In genomic region chr9:35110327-35110758, GRCh38 we compare ENCODE assay signal across 8 cellular contexts. TPM values are rescaled to one million over a fixed set of nuclear protein-coding genes. Genes with fewer than 3 reads are reported as not detected.
DNase-seq lines count a peak whose midpoint lies in the region; TF ChIP-seq lines count a peak whose summit lies in the region.

No MANE protein-coding gene starts in this region.

- H3K27me3 Mint-ChIP-seq in activated CD4-positive, alpha-beta T cell treated with anti-CD3 and anti-CD28 coated beads, Interleukin-2, amount 10 ng/mL, durations not matched to agents 24 days and 14 days = no peaks in the 10 kb centered on the region
- H3K27me3 Mint-ChIP-seq in activated T-helper 2 cell treated with anti-CD3 and anti-CD28 coated beads, Interferon-gamma antibody, Interleukin-2, Interleukin-4, amounts not matched to agents 10 μg/mL and 5 μg/mL and 100 μg/mL, durations not matched to agents 14 hours and 24 hours and 36 hours (ENCODE audit: low read depth) = no peaks in the 10 kb centered on the region

- peaks cover 42% of the 10 kb centered on the region for H3K4me1 Mint-ChIP-seq in activated CD4-positive, alpha-beta T cell treated with anti-CD3 and anti-CD28 coated beads, Interleukin-2, amount 10 ng/mL, durations not matched to agents 24 days and 14 days
- H3K4me1 Mint-ChIP-seq in activated T-helper 2 cell treated with anti-CD3 and anti-CD28 coated beads, Interferon-gamma antibody, Interleukin-2, Interleukin-4, amounts not matched to agents 10 μg/mL and 5 μg/mL and 100 μg/mL, durations not matched to agents 14 hours and 24 hours and 36 hours (ENCODE audit: low read depth) = peaks cover 32% of the 10 kb centered on the region

- H3K27ac Mint-ChIP-seq in activated CD4-positive, alpha-beta T cell treated with anti-CD3 and anti-CD28 coated beads, Interleukin-2, amount 10 ng/mL, durations not matched to agents 24 days and 14 days = no peak overlapping the region
- no peak overlapping the region for H3K27ac Mint-ChIP-seq in activated T-helper 2 cell treated with anti-CD3 and anti-CD28 coated beads, Interferon-gamma antibody, Interleukin-2, Interleukin-4, amounts not matched to agents 10 μg/mL and 5 μg/mL and 100 μg/mL, durations not matched to agents 14 hours and 24 hours and 36 hours

- peaks cover 48% of the 10 kb centered on the region for H3K79me2 ChIP-seq in smooth muscle cell (ENCODE audit: low read depth)

- no peak overlapping the region for H2AFZ ChIP-seq in smooth muscle cell (ENCODE audit: low read depth)

- H3K9me3 ChIP-seq in smooth muscle cell (replicated peaks; ENCODE audit: low read depth) = no peaks in the 10 kb centered on the region

- peak overlapping the region; percentile 95 for H3K4me2 ChIP-seq in smooth muscle cell

- DNase-seq in activated CD4-positive, alpha-beta T cell treated with anti-CD3 and anti-CD28 coated beads, Interleukin-2, amount 10 ng/mL, durations not matched to agents 24 days and 14 days = peak; percentile 55
- no peak for DNase-seq in activated CD4-positive, alpha-beta T cell treated with anti-CD3 and anti-CD28 coated beads for 48 hours
- no peak for DNase-seq in activated T-helper 2 cell treated with anti-CD3 and anti-CD28 coated beads, Interferon-gamma antibody, Interleukin-2, Interleukin-4, amounts not matched to agents 10 μg/mL and 5 μg/mL and 100 μg/mL, durations not matched to agents 14 hours and 24 hours and 36 hours (ENCODE audit: low spot score)
- peak; percentile 62 for DNase-seq in hepatic stellate cell (ENCODE audit: low spot score)
- no peak for DNase-seq in smooth muscle cell (lab: John Stamatoyannopoulos, UW; ENCODE audit: unreplicated experiment)
- no peak for DNase-seq in KG1 (lab: John Stamatoyannopoulos, UW)
- DNase-seq in effector CD8-positive, alpha-beta T cell (lab: John Stamatoyannopoulos, UW) = no peak
- DNase-seq in NCI-H1436 (lab: John Stamatoyannopoulos, UW) = no peak

- H3K9ac ChIP-seq in smooth muscle cell (ENCODE audit: low read depth) = peak overlapping the region; percentile 93

- H3F3A ChIP-seq in smooth muscle cell (ENCODE audit: low read depth) = peaks cover 8% of the 10 kb centered on the region

- peaks cover 10% of the 10 kb centered on the region for H3K36me3 Mint-ChIP-seq in activated CD4-positive, alpha-beta T cell treated with anti-CD3 and anti-CD28 coated beads, Interleukin-2, amount 10 ng/mL, durations not matched to agents 24 days and 14 days (ENCODE audit: low read depth)
- peaks cover 10% of the 10 kb centered on the region for H3K36me3 Mint-ChIP-seq in activated T-helper 2 cell treated with anti-CD3 and anti-CD28 coated beads, Interferon-gamma antibody, Interleukin-2, Interleukin-4, amounts not matched to agents 10 μg/mL and 5 μg/mL and 100 μg/mL, durations not matched to agents 14 hours and 24 hours and 36 hours (ENCODE audit: low read depth)

- no peaks in the 10 kb centered on the region for H3K9me3 Mint-ChIP-seq in activated CD4-positive, alpha-beta T cell treated with anti-CD3 and anti-CD28 coated beads, Interleukin-2, amount 10 ng/mL, durations not matched to agents 24 days and 14 days
- H3K9me3 Mint-ChIP-seq in activated T-helper 2 cell treated with anti-CD3 and anti-CD28 coated beads, Interferon-gamma antibody, Interleukin-2, Interleukin-4, amounts not matched to agents 10 μg/mL and 5 μg/mL and 100 μg/mL, durations not matched to agents 14 hours and 24 hours and 36 hours = no peaks in the 10 kb centered on the region

- peak overlapping the region; percentile 91 for H3K27ac ChIP-seq in smooth muscle cell (ENCODE audit: low read depth)

- H4K20me1 ChIP-seq in smooth muscle cell (ENCODE audit: low read depth) = peaks cover 44% of the 10 kb centered on the region

- H3K27me3 ChIP-seq in smooth muscle cell (ENCODE audit: low read depth) = no peaks in the 10 kb centered on the region

- peak overlapping the region; percentile 80 for H3K4me3 ChIP-seq in smooth muscle cell

- no peak for TF ChIP-seq CTCF in smooth muscle cell (IDR thresholded peaks at IDR 0.05; ENCODE audit: borderline replicate concordance, insufficient read depth, poor library complexity, severe bottlenecking)

- H3K36me3 ChIP-seq in smooth muscle cell (ENCODE audit: low read depth) = no peaks in the 10 kb centered on the region

- WGBS in smooth muscle cell (ENCODE audit: low lambda C conversion rate) = 17% methylated on average over 3 of the region's 3 CpGs

- intact Hi-C loops in activated CD4-positive, alpha-beta T cell treated with anti-CD3 and anti-CD28 coated beads, Interleukin-2, amount 10 ng/mL, durations not matched to agents 24 days and 14 days (cut with micrococcal nuclease) = loop anchor here (5.0 to 10.0 kb wide), 4 partner anchors 537 to 1293 kb away; partner anchors contain the start of genes CREB3, HINT2, SPAG8 and TLN1
- intact Hi-C loops in activated T-helper 2 cell treated with anti-CD3 and anti-CD28 coated beads, Interferon-gamma antibody, Interleukin-2, Interleukin-4, amounts not matched to agents 10 μg/mL and 5 μg/mL and 100 μg/mL, durations not matched to agents 14 hours and 24 hours and 36 hours (cut with micrococcal nuclease) = loop anchor here (5.0 to 10.0 kb wide), 3 partner anchors 123 to 704 kb away; partner anchors contain the start of genes DNAI1, DNAJB5, FAM219A and HINT2

- peaks cover 22% of the 10 kb centered on the region for H3K4me1 ChIP-seq in smooth muscle cell (ENCODE audit: low read depth)

- H3K4me3 Mint-ChIP-seq in activated CD4-positive, alpha-beta T cell treated with anti-CD3 and anti-CD28 coated beads, Interleukin-2, amount 10 ng/mL, durations not matched to agents 24 days and 14 days = peak overlapping the region; percentile 71
- H3K4me3 Mint-ChIP-seq in activated T-helper 2 cell treated with anti-CD3 and anti-CD28 coated beads, Interferon-gamma antibody, Interleukin-2, Interleukin-4, amounts not matched to agents 10 μg/mL and 5 μg/mL and 100 μg/mL, durations not matched to agents 14 hours and 24 hours and 36 hours (ENCODE audit: low read depth) = peak overlapping the region; percentile 71

RNA-seq across cellular contexts. Expression of gene ATOSB, which starts 5.3 kb away (rescaled TPM):
- total RNA-seq in activated CD4-positive, alpha-beta T cell treated with anti-CD3 and anti-CD28 coated beads, Interleukin-2, amount 10 ng/mL, durations not matched to agents 24 days and 14 days = 3.7 and 4.7 TPM in 2 replicates
- 7.0 and 7.3 TPM in 2 replicates for total RNA-seq in activated T-helper 2 cell treated with anti-CD3 and anti-CD28 coated beads, Interferon-gamma antibody, Interleukin-2, Interleukin-4, amounts not matched to agents 10 μg/mL and 5 μg/mL and 100 μg/mL, durations not matched to agents 14 hours and 24 hours and 36 hours
- 30.2 and 37.1 TPM in 2 replicates for total RNA-seq in smooth muscle cell
- polyA plus RNA-seq in smooth muscle cell = 38.4 and 39.9 TPM in 2 replicates

RNA-seq across cellular contexts. Expression of gene STOML2, which starts 7.4 kb away (rescaled TPM):
- total RNA-seq in activated CD4-positive, alpha-beta T cell treated with anti-CD3 and anti-CD28 coated beads, Interleukin-2, amount 10 ng/mL, durations not matched to agents 24 days and 14 days = 258 and 262 TPM in 2 replicates
- 211 and 214 TPM in 2 replicates for total RNA-seq in activated T-helper 2 cell treated with anti-CD3 and anti-CD28 coated beads, Interferon-gamma antibody, Interleukin-2, Interleukin-4, amounts not matched to agents 10 μg/mL and 5 μg/mL and 100 μg/mL, durations not matched to agents 14 hours and 24 hours and 36 hours
- 70.8 and 78.2 TPM in 2 replicates for total RNA-seq in smooth muscle cell
- 125 and 130 TPM in 2 replicates for polyA plus RNA-seq in smooth muscle cell

RNA-seq across cellular contexts. Expression of gene PIGO, which starts 14.0 kb away (rescaled TPM):
- 32.5 and 37.2 TPM in 2 replicates for total RNA-seq in activated CD4-positive, alpha-beta T cell treated with anti-CD3 and anti-CD28 coated beads, Interleukin-2, amount 10 ng/mL, durations not matched to agents 24 days and 14 days
- total RNA-seq in activated T-helper 2 cell treated with anti-CD3 and anti-CD28 coated beads, Interferon-gamma antibody, Interleukin-2, Interleukin-4, amounts not matched to agents 10 μg/mL and 5 μg/mL and 100 μg/mL, durations not matched to agents 14 hours and 24 hours and 36 hours = 33.0 and 37.8 TPM in 2 replicates
- 21.3 and 27.5 TPM in 2 replicates for total RNA-seq in smooth muscle cell
- 29.5 and 36.4 TPM in 2 replicates for polyA plus RNA-seq in smooth muscle cell

RNA-seq across cellular contexts. Expression of gene FANCG, which starts 30.6 kb away (rescaled TPM):
- 114 and 122 TPM in 2 replicates for total RNA-seq in activated CD4-positive, alpha-beta T cell treated with anti-CD3 and anti-CD28 coated beads, Interleukin-2, amount 10 ng/mL, durations not matched to agents 24 days and 14 days
- total RNA-seq in activated T-helper 2 cell treated with anti-CD3 and anti-CD28 coated beads, Interferon-gamma antibody, Interleukin-2, Interleukin-4, amounts not matched to agents 10 μg/mL and 5 μg/mL and 100 μg/mL, durations not matched to agents 14 hours and 24 hours and 36 hours = 102 and 107 TPM in 2 replicates
- 13.0 and 22.9 TPM in 2 replicates for total RNA-seq in smooth muscle cell
- polyA plus RNA-seq in smooth muscle cell = 19.0 and 21.9 TPM in 2 replicates

RNA-seq across cellular contexts. Expression of gene VCP, which starts 37.9 kb away (rescaled TPM):
- 335 and 343 TPM in 2 replicates for total RNA-seq in activated CD4-positive, alpha-beta T cell treated with anti-CD3 and anti-CD28 coated beads, Interleukin-2, amount 10 ng/mL, durations not matched to agents 24 days and 14 days
- total RNA-seq in activated T-helper 2 cell treated with anti-CD3 and anti-CD28 coated beads, Interferon-gamma antibody, Interleukin-2, Interleukin-4, amounts not matched to agents 10 μg/mL and 5 μg/mL and 100 μg/mL, durations not matched to agents 14 hours and 24 hours and 36 hours = 361 and 366 TPM in 2 replicates
- 207 and 234 TPM in 2 replicates for total RNA-seq in smooth muscle cell
- 302 and 314 TPM in 2 replicates for polyA plus RNA-seq in smooth muscle cell

Comparison
In these comparisons a context has a peak if more than half of its experiments do, and no peak if none do; other contexts are left out.
1. DNase-seq: peak in activated CD4-positive, alpha-beta T cell treated with anti-CD3 and anti-CD28 coated beads, Interleukin-2, amount 10 ng/mL, durations not matched to agents 24 days and 14 days (single experiment) and hepatic stellate cell (single experiment); none in activated CD4-positive, alpha-beta T cell treated with anti-CD3 and anti-CD28 coated beads for 48 hours (single experiment), activated T-helper 2 cell treated with anti-CD3 and anti-CD28 coated beads, Interferon-gamma antibody, Interleukin-2, Interleukin-4, amounts not matched to agents 10 μg/mL and 5 μg/mL and 100 μg/mL, durations not matched to agents 14 hours and 24 hours and 36 hours (single experiment), smooth muscle cell (single experiment), KG1 (single experiment), effector CD8-positive, alpha-beta T cell (single experiment) and NCI-H1436 (single experiment).